In genomic region chr9:109013678-109014145, GRCh38 we compare ENCODE assay signal across 8 cellular contexts. TPM values are rescaled to one million over a fixed set of nuclear protein-coding genes. Genes with fewer than 3 reads are reported as not detected.
DNase-seq lines count a peak whose midpoint lies in the region; ATAC-seq and TF ChIP-seq lines count a peak whose summit lies in the region.

No MANE protein-coding gene starts in this region.

- H3K79me2 ChIP-seq in ACC112 (ENCODE audit: control insufficient read depth, insufficient read depth, low read length, unreplicated experiment) (peaks cover 35% of the 10 kb centered on the region), HCT116 (ENCODE audit: insufficient read depth, low read length) (peaks cover 44% of the 10 kb centered on the region)

- DNase-seq in HCT116 (ENCODE audit: low read depth, low spot score) (no peak), ascending aorta (ENCODE audit: low spot score in 2 of 2) (no peak), left lobe of liver (ENCODE audit: low spot score) (no peak), SKM-1 treated with dmso at 0.1 percent for 144 hours (lab: John Stamatoyannopoulos, UW; ENCODE audit: unreplicated experiment) (no peak), dermis blood vessel endothelial cell (no peak)

- H3K4me1 ChIP-seq in ACC112 (ENCODE audit: control insufficient read depth, insufficient read depth, low read length, unreplicated experiment) (peaks cover 33% of the 10 kb centered on the region), HCT116 (ENCODE audit: control insufficient read depth in 1 of 2, insufficient read depth in 2 of 2, low read length in 2 of 2) (peaks cover 35 to 44% of the 10 kb centered on the region in 2 experiments), ascending aorta (peaks cover 0 to 14% of the 10 kb centered on the region in 2 donors)

- CTCF ChIA-PET in HCT116 (lab: Charles Lee), result no interaction called here

- peaks cover 4% of the 10 kb centered on the region; the same call in 1 of the 2 replicates for H4K20me1 ChIP-seq in HCT116 (ENCODE audit: insufficient read depth)

- H3K27me3 ChIP-seq in ACC112 (ENCODE audit: insufficient read depth, low read length), result no peaks in the 10 kb centered on the region
- no peaks in the 10 kb centered on the region for H3K27me3 ChIP-seq in HCT116 (ENCODE audit: insufficient read depth, low read length)
- no peaks in the 10 kb centered on the region for H3K27me3 ChIP-seq in ascending aorta

- TF ChIP-seq RAD21 in HCT116 (IDR thresholded peaks at IDR 0.05; ENCODE audit: low read depth), result no peak

- POLR2A ChIA-PET in HCT116 (lab: Charles Lee), result no interaction called here

- ATAC-seq in HCT116, result no peak
- ATAC-seq in left lobe of liver, result peak; percentile 37
- no peak for ATAC-seq in GM21723 (IDR thresholded peaks at IDR 0.05; ENCODE audit: unreplicated experiment)

- H3K4me3 ChIP-seq in ACC112 (ENCODE audit: low read depth, low read length) (peak overlapping the region; percentile 92), HCT116 (replicated peaks in 1 of 2; ENCODE audit: low read depth in 1 of 2, low read length in 2 of 2) (peak overlapping the region; percentile 17 to 84), ascending aorta (peak overlapping the region; percentile 87 to 98)

- H2AFZ ChIP-seq in ACC112 (ENCODE audit: low read length, unreplicated experiment) (peak overlapping the region; percentile 69), HCT116 (ENCODE audit: low read depth, low read length, poor library complexity, severe bottlenecking) (no peak overlapping the region)

- TF ChIP-seq POLR2A in HCT116 (IDR thresholded peaks at IDR 0.05; ENCODE audit: borderline replicate concordance, extremely low read depth, insufficient read depth, insufficient read length), result no peak

- peak overlapping the region; percentile 43 for H3K9ac ChIP-seq in HCT116 (ENCODE audit: low read length)

- no TSS peak for BruUV-seq in HCT116 (replicated peaks; lab: Mats Ljungman, UMichigan)

- RAD21 ChIA-PET in HCT116 (lab: Charles Lee; ENCODE audit: low non-redundant PET in 1 of 2, low total read pairs in 2 of 2, uncharacterized antibody in 2 of 2, unreplicated experiment in 2 of 2), result interaction anchor here in 1 of 2 experiments (0.7 kb wide), 1 partner anchor 184 kb away, joined by 3 read pairs; no protein-coding TSS in a partner anchor

- H3K9me2 ChIP-seq in HCT116 (ENCODE audit: insufficient read depth), result no peaks in the 10 kb centered on the region

- H3K27ac ChIP-seq in ACC112 (ENCODE audit: low read depth, low read length) (peak overlapping the region; percentile 78), HCT116 (ENCODE audit: low read depth, low read length) (peak overlapping the region; percentile 48; the same call in 1 of the 2 replicates), ascending aorta (peak overlapping the region; percentile 94 to 99), temporal lobe (ENCODE audit: low read depth, low read length) (peak overlapping the region; percentile 67)

- no peak for TF ChIP-seq CTCF in HCT116 (IDR thresholded peaks at IDR 0.05 in 2 of 3, conservative IDR thresholded peaks at IDR 0.05 in 1 of 3; ENCODE audit: borderline replicate concordance in 1 of 3, insufficient read depth in 1 of 3, low read depth in 2 of 3, low read length in 2 of 3)
- no peak for TF ChIP-seq CTCF in ascending aorta (IDR thresholded peaks at IDR 0.05)

- H3K9me3 ChIP-seq in HCT116 (ENCODE audit: control insufficient read depth in 1 of 2, insufficient read depth in 1 of 2, low read depth in 1 of 2, low read length in 2 of 2), result no peaks in the 10 kb centered on the region
- H3K9me3 ChIP-seq in ascending aorta, result no peaks in the 10 kb centered on the region

- intact Hi-C loops in HCT116 (cut with micrococcal nuclease), result loop anchor here (5.0 kb wide), 1 partner anchor 94 kb away; no protein-coding TSS in a partner anchor
- intact Hi-C loops in ascending aorta (cut with DNase I), result loop anchor here (1.0 to 5.0 kb wide), 6 partner anchors 23 to 536 kb away; partner anchors contain the start of genes ABITRAM and ELP1

- H3K4me2 ChIP-seq in HCT116 (ENCODE audit: low read length), result peak overlapping the region; percentile 76

- no peaks in the 10 kb centered on the region; the same call in 1 of the 2 replicates for H3K36me3 ChIP-seq in ACC112 (ENCODE audit: insufficient read depth, low read length)
- no peaks in the 10 kb centered on the region for H3K36me3 ChIP-seq in HCT116 (ENCODE audit: control insufficient read depth in 1 of 2, insufficient read depth in 2 of 2, low read length in 2 of 2)
- no peaks in the 10 kb centered on the region for H3K36me3 ChIP-seq in ascending aorta

TF ChIP-seq in HCT116, 20 proteins besides CTCF, POLR2A, EP300 and RAD21:
- TF ChIP-seq SRF (IDR thresholded peaks at IDR 0.05; ENCODE audit: low read depth) (no peak), EGR1 (IDR thresholded peaks at IDR 0.05; ENCODE audit: low read depth) (no peak; the same call in none of the 2 replicates), POLR2AphosphoS5 (IDR thresholded peaks at IDR 0.05; ENCODE audit: low read depth, low read length) (no peak)

RNA-seq across cellular contexts. Expression of gene CTNNAL1, which starts 0.4 kb away (rescaled TPM):
- total RNA-seq in HCT116 (2021; ENCODE audit: unreplicated experiment) (87.2 TPM), ascending aorta (16.4 TPM), left lobe of liver (11.0 TPM), temporal lobe (6.9 TPM), dermis blood vessel endothelial cell (190 and 193 TPM in 2 replicates)
- 24.8 and 37.9 TPM in 2 replicates for polyA plus RNA-seq in HCT116 (2012)
